In the genomic region with DNA sequence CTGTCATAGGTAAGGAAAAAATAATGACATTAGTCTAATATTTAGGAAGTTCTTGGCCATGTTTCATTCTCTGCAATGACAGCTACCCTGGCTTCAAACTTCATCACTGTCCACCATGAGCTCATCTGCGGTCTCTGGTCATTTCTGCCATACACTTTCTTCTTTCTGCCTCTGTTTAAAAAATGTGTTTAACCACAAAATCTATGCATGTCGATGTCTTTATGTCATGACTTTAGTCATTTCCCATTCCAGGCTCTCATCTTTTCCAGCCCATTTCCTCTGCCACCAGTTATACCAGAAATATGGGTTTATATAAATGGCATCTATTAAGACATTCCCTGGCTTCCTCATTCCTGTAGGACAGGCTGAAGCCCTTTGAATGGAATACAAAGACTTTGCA, we compare ENCODE assay signal across 13 cellular contexts.
DNase-seq lines count a peak whose midpoint lies in the region; ATAC-seq and TF ChIP-seq lines count a peak whose summit lies in the region.
"Had no signal": no experiment of that assay in that cellular context is flagged by ENCODE, and none has a peak within 500 bp of the region (broad histone marks: within the 10 kb centered on the region; RNA-seq: fewer than 3 reads in every experiment).

No MANE protein-coding gene starts in this region.

- DNase-seq in AG08396 (ENCODE audit: low spot score) (peak; percentile 24), HFFc6 (peak; percentile 93), amniotic stem cell (lab: John Stamatoyannopoulos, UW) (peak; percentile 68), immature natural killer cell (no peak), iPS-NIHi7 (ENCODE audit: extremely low spot score) (no peak), body of pancreas (no peak), Right ventricle myocardium superior (no peak)
- DNase-seq: CD4-positive, alpha-beta T cell; glutamatergic neuron; NCI-H82 had no signal

- no peak overlapping the region for H3K27ac ChIP-seq in body of pancreas
- H3K27ac ChIP-seq: cardiac muscle cell, thoracic aorta had no signal

- H3K4me3 Mint-ChIP-seq in HFFc6, result peak overlapping the region; percentile 50
- H3K4me3 Mint-ChIP-seq in immature natural killer cell, result peak overlapping the region; percentile 42 to 70 (median 52)
- H3K4me3 Mint-ChIP-seq: CD4-positive, alpha-beta T cell had no signal

- intact Hi-C loops in body of pancreas (cut with DNase I), result no loop called here
- intact Hi-C loops in Right ventricle myocardium superior (cut with DNase I), result no loop called here

- no peak for TF ChIP-seq CTCF in HFFc6 (IDR thresholded peaks at IDR 0.05)
- TF ChIP-seq CTCF in body of pancreas (IDR thresholded peaks at IDR 0.05), result no peak

- H3K27me3 Mint-ChIP-seq in HFFc6 (ENCODE audit: insufficient read depth) (no peaks in the 10 kb centered on the region), immature natural killer cell (ENCODE audit: low read depth in 3 of 3) (peaks cover 0 to 8% (median 3%) of the 10 kb centered on the region in 3 donors)
- H3K27me3 Mint-ChIP-seq: CD4-positive, alpha-beta T cell had no signal

- H3K27ac Mint-ChIP-seq in HFFc6, result peak overlapping the region; percentile 88
- H3K27ac Mint-ChIP-seq in immature natural killer cell, result peak overlapping the region; percentile 65 to 92 (median 85)

- H3K4me1 Mint-ChIP-seq in HFFc6 (ENCODE audit: low read depth) (peaks cover 65% of the 10 kb centered on the region), immature natural killer cell (peaks cover 33 to 38% of the 10 kb centered on the region in 2 donors)

- WGBS in body of pancreas, 2 donors, result 80 to 81% methylated on average over 2 of the region's 2 CpGs

- H3K4me1 ChIP-seq in body of pancreas, result peaks cover 18% of the 10 kb centered on the region

- peaks cover 10% of the 10 kb centered on the region for H3K36me3 Mint-ChIP-seq in HFFc6 (ENCODE audit: low read depth)
- peaks cover 0 to 8% (median 0%) of the 10 kb centered on the region in 3 donors for H3K36me3 Mint-ChIP-seq in immature natural killer cell

- H3K4me3 ChIP-seq in body of pancreas, result no peak overlapping the region
- H3K4me3 ChIP-seq: cardiac muscle cell, thoracic aorta had no signal

- H3K9me3 Mint-ChIP-seq in HFFc6 (no peaks in the 10 kb centered on the region), immature natural killer cell (no peaks in the 10 kb centered on the region)
- H3K9me3 Mint-ChIP-seq: CD4-positive, alpha-beta T cell had no signal

- H3K36me3 ChIP-seq in body of pancreas (replicated peaks in 1 of 2; ENCODE audit: insufficient read depth in 1 of 2, low read depth in 2 of 2), result no peaks in the 10 kb centered on the region
- H3K36me3 ChIP-seq: cardiac muscle cell, thoracic aorta had no signal

- TF ChIP-seq POLR2A in body of pancreas (IDR thresholded peaks at IDR 0.05), result no peak

- no peaks in the 10 kb centered on the region for H3K9me3 ChIP-seq in body of pancreas
- H3K9me3 ChIP-seq: thoracic aorta had no signal

- H3K27me3 ChIP-seq in body of pancreas, result no peaks in the 10 kb centered on the region
- H3K27me3 ChIP-seq: cardiac muscle cell had no signal

- ATAC-seq in GM21515 (IDR thresholded peaks at IDR 0.05; ENCODE audit: unreplicated experiment) (no peak), body of pancreas (no peak), Right ventricle myocardium superior (ENCODE audit: poor library complexity) (no peak)

Comparison
In these comparisons a context has a peak if more than half of its experiments do, and no peak if none do; other contexts are left out.
1. DNase-seq: peak in AG08396 (single experiment), HFFc6 (single experiment) and amniotic stem cell (single experiment); none in immature natural killer cell (0 of 3), iPS-NIHi7 (single experiment), body of pancreas (0 of 4) and Right ventricle myocardium superior (single experiment).